25 cellular contexts compared by ENCODE assay signal in genomic region chr1:59006309-59006698, GRCh38.
A peak's percentile ranks its signal among the peaks of the same experiment; 100 is the strongest.
DNase-seq lines count a peak whose midpoint lies in the region; ATAC-seq lines count a peak whose summit lies in the region.
"Had no signal": no experiment of that assay in that cellular context is flagged by ENCODE, and none has a peak within 500 bp of the region (broad histone marks: within the 10 kb centered on the region; RNA-seq: fewer than 3 reads in every experiment).

No MANE protein-coding gene starts in this region.

- no peaks in the 10 kb centered on the region for H3K9me3 Mint-ChIP-seq in CD8-positive, alpha-beta memory T cell
- no peaks in the 10 kb centered on the region for H3K9me3 Mint-ChIP-seq in dendritic cell treated with granulocyte-macrophage colony-stimulating factor and Interleukin-4, amounts not matched to agents 40 ng/mL and 50 ng/mL, for 4 days
- H3K9me3 Mint-ChIP-seq in naive B cell, result no peaks in the 10 kb centered on the region
- H3K9me3 Mint-ChIP-seq: HFFc6 had no signal

- H3K36me3 Mint-ChIP-seq in CD8-positive, alpha-beta memory T cell, result no peaks in the 10 kb centered on the region
- H3K36me3 Mint-ChIP-seq in dendritic cell treated with granulocyte-macrophage colony-stimulating factor and Interleukin-4, amounts not matched to agents 40 ng/mL and 50 ng/mL, for 4 days (ENCODE audit: low read depth), result no peaks in the 10 kb centered on the region
- no peaks in the 10 kb centered on the region for H3K36me3 Mint-ChIP-seq in naive B cell

- ATAC-seq in naive B cell (ENCODE audit: low read depth in 2 of 2), result no peak
- no peak for ATAC-seq in GM21447 (IDR thresholded peaks at IDR 0.05; ENCODE audit: unreplicated experiment)
- ATAC-seq: left lung had no signal

- H3K4me3 Mint-ChIP-seq in CD8-positive, alpha-beta memory T cell, result peak overlapping the region in 4 of 7 donors; percentile 2 to 65 (median 29)
- H3K4me3 Mint-ChIP-seq in dendritic cell treated with granulocyte-macrophage colony-stimulating factor and Interleukin-4, amounts not matched to agents 40 ng/mL and 50 ng/mL, for 4 days, result no peak overlapping the region
- peak overlapping the region in 6 of 8 donors; percentile 4 to 82 (median 70) for H3K4me3 Mint-ChIP-seq in naive B cell
- H3K4me3 Mint-ChIP-seq: HFFc6 had no signal

- no peaks in the 10 kb centered on the region for H3K27me3 Mint-ChIP-seq in CD8-positive, alpha-beta memory T cell
- H3K27me3 Mint-ChIP-seq in dendritic cell treated with granulocyte-macrophage colony-stimulating factor and Interleukin-4, amounts not matched to agents 40 ng/mL and 50 ng/mL, for 4 days, result peaks cover 1% of the 10 kb centered on the region
- no peaks in the 10 kb centered on the region for H3K27me3 Mint-ChIP-seq in naive B cell

- H3K9me3 ChIP-seq in CD8-positive, alpha-beta memory T cell (ENCODE audit: low read length), result no peaks in the 10 kb centered on the region
- H3K9me3 ChIP-seq: left lung, spleen had no signal

- peaks cover 43 to 48% (median 47%) of the 10 kb centered on the region in 3 donors for H3K4me1 Mint-ChIP-seq in CD8-positive, alpha-beta memory T cell
- peaks cover 46% of the 10 kb centered on the region for H3K4me1 Mint-ChIP-seq in dendritic cell treated with granulocyte-macrophage colony-stimulating factor and Interleukin-4, amounts not matched to agents 40 ng/mL and 50 ng/mL, for 4 days (ENCODE audit: low read depth)
- H3K4me1 Mint-ChIP-seq in naive B cell, result peaks cover 51 to 71% (median 62%) of the 10 kb centered on the region in 3 donors

- H3K27ac Mint-ChIP-seq in CD8-positive, alpha-beta memory T cell, result peak overlapping the region in 6 of 8 donors; percentile 6 to 48 (median 16)
- H3K27ac Mint-ChIP-seq in dendritic cell treated with granulocyte-macrophage colony-stimulating factor and Interleukin-4, amounts not matched to agents 40 ng/mL and 50 ng/mL, for 4 days, result peak overlapping the region; percentile 37
- H3K27ac Mint-ChIP-seq in naive B cell, result peak overlapping the region; percentile 27 to 94 (median 80)
- H3K27ac Mint-ChIP-seq: HFFc6 had no signal

- POLR2A ChIA-PET in CD8-positive, alpha-beta memory T cell (lab: Charles Lee), result no interaction called here

- no peak overlapping the region for H3K27ac ChIP-seq in CD8-positive, alpha-beta memory T cell (ENCODE audit: low read depth, low read length)
- H3K27ac ChIP-seq: 22Rv1, left lung had no signal

- no peak overlapping the region for H3K4me3 ChIP-seq in CD8-positive, alpha-beta memory T cell (ENCODE audit: low read length)
- H3K4me3 ChIP-seq: left lung, spleen had no signal

- intact Hi-C loops in dendritic cell treated with granulocyte-macrophage colony-stimulating factor and Interleukin-4, amounts not matched to agents 40 ng/mL and 50 ng/mL, for 4 days (cut with micrococcal nuclease), result no loop called here

- peak; percentile 17 for DNase-seq in DMS53 (lab: John Stamatoyannopoulos, UW)
- DNase-seq in DMS53 treated with DMSO at 0.1 percent for 48 hours (lab: John Stamatoyannopoulos, UW; ENCODE audit: unreplicated experiment), result no peak
- no peak for DNase-seq in CD8-positive, alpha-beta memory T cell
- no peak for DNase-seq in naive B cell
- DNase-seq in HK-2 (ENCODE audit: unreplicated experiment), result no peak
- DNase-seq in central memory CD4-positive, alpha-beta T cell, result no peak
- DNase-seq: activated CD4-positive, alpha-beta T cell treated with anti-CD3 and anti-CD28 coated beads for 4 hours; activated CD8-positive, alpha-beta memory T cell treated with anti-CD3 and anti-CD28 coated beads, Interleukin-2, amount 50 U/mL, for 48 hours; activated naive CD4-positive, alpha-beta T cell; aorta; Calu3; cerebellar nuclear complex; effector memory CD4-positive, alpha-beta T cell; HFFc6; left lung; NCI-H1417 treated with DMSO at 0.1 percent for 48 hours; NCI-H2171; retina; spleen; stimulated activated CD4-positive, alpha-beta T cell treated with anti-CD3 and anti-CD28 coated beads, Interleukin-4, amount 100 ng/mL, for 4 hours; substantia nigra; SW 1271 had no signal

- H3K36me3 ChIP-seq in CD8-positive, alpha-beta memory T cell (ENCODE audit: insufficient read depth, low read length), result no peaks in the 10 kb centered on the region
- H3K36me3 ChIP-seq: left lung, spleen had no signal

- no peaks in the 10 kb centered on the region for H3K27me3 ChIP-seq in CD8-positive, alpha-beta memory T cell (ENCODE audit: insufficient read depth, low read length, poor library complexity, severe bottlenecking)
- H3K27me3 ChIP-seq: left lung, spleen had no signal

- CTCF ChIA-PET in CD8-positive, alpha-beta memory T cell (lab: Charles Lee), result no interaction called here

- peaks cover 32% of the 10 kb centered on the region for H3K4me1 ChIP-seq in CD8-positive, alpha-beta memory T cell (ENCODE audit: insufficient read depth, low read length)

Comparison
In these comparisons a context has a peak if more than half of its experiments do, and no peak if none do; other contexts are left out.
1. H3K27ac Mint-ChIP-seq: peak in every context shown above with its lines; median percentile 80 in naive B cell; 37 in dendritic cell treated with granulocyte-macrophage colony-stimulating factor and Interleukin-4, amounts not matched to agents 40 ng/mL and 50 ng/mL, for 4 days; 16 in CD8-positive, alpha-beta memory T cell.